In the genomic region with DNA sequence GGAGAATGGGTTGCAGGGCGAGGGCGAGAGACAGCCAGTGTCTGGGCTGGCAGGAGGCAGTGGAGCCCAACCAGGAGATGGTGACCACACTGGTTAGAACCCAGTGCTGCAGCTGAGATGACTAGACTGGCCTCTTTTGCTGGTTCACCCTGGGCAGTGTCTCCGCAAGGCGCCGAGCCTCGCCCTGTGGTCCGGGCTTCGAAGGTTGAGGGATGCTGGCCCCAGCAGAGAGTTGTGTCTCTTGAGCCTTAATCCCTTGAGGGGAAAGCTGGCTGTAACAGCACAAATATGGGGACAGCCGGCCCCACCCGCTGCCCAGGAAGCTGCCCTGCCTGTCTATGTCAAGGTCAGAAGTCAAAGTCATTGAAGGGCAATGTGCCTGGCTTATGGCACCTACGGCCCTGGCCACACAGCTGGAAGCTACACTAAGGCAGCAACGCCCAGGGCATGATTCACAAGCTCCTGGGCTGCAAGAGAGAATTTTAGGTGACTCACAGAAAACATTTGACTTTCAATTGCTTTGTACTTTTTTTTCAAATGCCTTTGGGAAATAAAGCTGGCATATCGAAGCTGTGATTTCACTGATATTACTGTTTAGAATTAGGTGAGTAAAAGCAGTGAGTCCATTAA, we compare ENCODE assay signal across 13 cellular contexts. TPM values are rescaled to one million over a fixed set of nuclear protein-coding genes. Genes with fewer than 3 reads are reported as not detected.
A peak's percentile ranks its signal among the peaks of the same experiment; 100 is the strongest.
DNase-seq lines count a peak whose midpoint lies in the region; ATAC-seq, FAIRE-seq and TF ChIP-seq lines count a peak whose summit lies in the region.
"Had no signal": no experiment of that assay in that cellular context is flagged by ENCODE, and none has a peak within 500 bp of the region (broad histone marks: within the 10 kb centered on the region; RNA-seq: fewer than 3 reads in every experiment).

No MANE protein-coding gene starts in this region.

- H3K9me3 Mint-ChIP-seq in osteocyte (ENCODE audit: unreplicated experiment): peaks cover 4% of the 10 kb centered on the region

- peaks cover 3% of the 10 kb centered on the region for H3K36me3 Mint-ChIP-seq in osteocyte (ENCODE audit: unreplicated experiment)

- DNase-seq in GM04503 (ENCODE audit: low read depth) (peak; percentile 39), RCC 7860 (ENCODE audit: low spot score) (peak; percentile 59), epithelial cell of proximal tubule (ENCODE audit: low read depth) (peak; percentile 12), osteocyte (ENCODE audit: extremely low spot score, unreplicated experiment) (no peak), putamen (ENCODE audit: low spot score) (no peak)
- DNase-seq: activated T-cell treated with anti-CD3 and anti-CD28 coated beads, Interleukin-2, amount 50 U/mL, for 1 hour; NCI-H2171; stimulated activated CD4-positive, alpha-beta T cell treated with anti-CD3 and anti-CD28 coated beads, Interleukin-2, amount 100 ng/mL, for 48 hours had no signal

- peak overlapping the region; percentile 80 for H3K27ac Mint-ChIP-seq in osteocyte (ENCODE audit: unreplicated experiment)

- no peak overlapping the region for H3K4me3 ChIP-seq in epithelial cell of proximal tubule (ENCODE audit: low read depth, low read length)
- H3K4me3 ChIP-seq: coronary artery had no signal

- H3K4me1 Mint-ChIP-seq in osteocyte (ENCODE audit: unreplicated experiment): peaks cover 24% of the 10 kb centered on the region

- no peak overlapping the region for H3K4me3 Mint-ChIP-seq in osteocyte (ENCODE audit: unreplicated experiment)

- ATAC-seq in HG03457 (IDR thresholded peaks at IDR 0.05; ENCODE audit: unreplicated experiment) (no peak), HG03342 (IDR thresholded peaks at IDR 0.05; ENCODE audit: unreplicated experiment) (no peak), GM18868 (IDR thresholded peaks at IDR 0.05; ENCODE audit: unreplicated experiment) (no peak)

- no peak for TF ChIP-seq CTCF in epithelial cell of proximal tubule (conservative IDR thresholded peaks at IDR 0.05; ENCODE audit: low read depth, low read length)
- no peak for TF ChIP-seq CTCF in osteocyte (IDR thresholded peaks at IDR 0.05)

- peaks cover 6% of the 10 kb centered on the region for H3K27me3 Mint-ChIP-seq in osteocyte (ENCODE audit: unreplicated experiment)

- FAIRE-seq in RCC 7860 (lab: Jason Lieb, UNC): peak; percentile 36

RNA-seq across cellular contexts. Expression of a gene that starts 33.3 kb away (rescaled TPM):
- not detected in 2 replicates for total RNA-seq in epithelial cell of proximal tubule
- total RNA-seq in osteocyte: 15.5 and 16.4 TPM in 2 replicates
- total RNA-seq: temporal lobe had no signal

RNA-seq across cellular contexts. Expression of a gene that starts 57.4 kb away (rescaled TPM):
- 21.3 and 22.7 TPM in 2 replicates for total RNA-seq in epithelial cell of proximal tubule
- 10.1 and 10.5 TPM in 2 replicates for total RNA-seq in osteocyte

Comparison
In these comparisons a context has a peak if more than half of its experiments do, and no peak if none do; other contexts are left out.
1. DNase-seq: peak in GM04503 (single experiment), RCC 7860 (single experiment) and epithelial cell of proximal tubule (single experiment); none in osteocyte (single experiment) and putamen (single experiment).
2. RNA of a gene that starts 33.3 kb away (total RNA-seq): 15.5 to 16.4 TPM in osteocyte; not detected in epithelial cell of proximal tubule; every median in the first group is over 10 times any median in the second.